1 cellular context compared by ENCODE assay signal in the genomic region with DNA sequence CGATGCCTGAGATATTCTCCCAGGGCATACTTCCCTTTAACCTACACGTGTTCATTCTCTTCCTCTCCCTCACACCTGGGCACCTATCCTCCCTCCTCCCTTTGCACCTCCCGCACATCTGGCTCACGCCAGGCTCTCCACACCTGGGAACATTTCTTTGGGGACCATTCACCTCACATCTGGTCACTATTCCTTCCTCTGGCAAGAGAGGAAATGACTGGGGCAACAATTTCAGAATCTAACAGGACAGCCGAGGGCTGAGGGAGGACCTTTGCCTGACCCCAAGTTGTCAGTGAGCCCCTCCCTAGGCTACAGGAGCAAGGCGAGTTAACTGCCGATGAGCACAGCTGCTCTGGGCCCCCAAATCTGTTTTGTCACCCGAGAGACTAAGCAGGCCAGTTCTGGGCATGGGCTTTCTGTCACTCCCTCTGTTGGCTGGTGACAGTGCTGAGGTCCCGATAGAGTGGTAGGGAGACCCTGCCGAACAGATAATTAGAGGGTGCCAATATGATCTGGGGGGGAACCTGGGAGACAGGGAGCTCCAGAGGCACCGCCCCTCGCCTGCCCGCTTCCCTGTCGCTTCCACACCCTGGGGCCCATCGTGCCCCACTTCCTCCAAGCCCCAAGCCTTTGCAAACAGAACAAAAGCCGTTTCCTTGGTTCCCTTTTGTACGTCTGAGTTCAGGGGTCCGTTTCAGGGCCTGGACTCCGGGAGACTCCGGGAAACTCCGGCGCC.
TF ChIP-seq lines count a peak whose summit lies in the region.

No MANE protein-coding gene starts in this region.

TF ChIP-seq in HCT116, 20 proteins besides CTCF, POLR2A, EP300 and RAD21:
- TF ChIP-seq, protein P1, sequence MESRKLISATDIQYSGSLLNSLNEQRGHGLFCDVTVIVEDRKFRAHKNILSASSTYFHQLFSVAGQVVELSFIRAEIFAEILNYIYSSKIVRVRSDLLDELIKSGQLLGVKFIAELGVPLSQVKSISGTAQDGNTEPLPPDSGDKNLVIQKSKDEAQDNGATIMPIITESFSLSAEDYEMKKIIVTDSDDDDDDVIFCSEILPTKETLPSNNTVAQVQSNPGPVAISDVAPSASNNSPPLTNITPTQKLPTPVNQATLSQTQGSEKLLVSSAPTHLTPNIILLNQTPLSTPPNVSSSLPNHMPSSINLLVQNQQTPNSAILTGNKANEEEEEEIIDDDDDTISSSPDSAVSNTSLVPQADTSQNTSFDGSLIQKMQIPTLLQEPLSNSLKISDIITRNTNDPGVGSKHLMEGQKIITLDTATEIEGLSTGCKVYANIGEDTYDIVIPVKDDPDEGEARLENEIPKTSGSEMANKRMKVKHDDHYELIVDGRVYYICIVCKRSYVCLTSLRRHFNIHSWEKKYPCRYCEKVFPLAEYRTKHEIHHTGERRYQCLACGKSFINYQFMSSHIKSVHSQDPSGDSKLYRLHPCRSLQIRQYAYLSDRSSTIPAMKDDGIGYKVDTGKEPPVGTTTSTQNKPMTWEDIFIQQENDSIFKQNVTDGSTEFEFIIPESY (IDR thresholded peaks at IDR 0.05; ENCODE audit: extremely low read depth, insufficient replicate concordance, low read length): no peak
- no peak for TF ChIP-seq JUND (IDR thresholded peaks at IDR 0.05)
